ENCODE assay signal across 9 cellular contexts in genomic region chr7:39414669-39415035, GRCh38.
DNase-seq lines count a peak whose midpoint lies in the region; ATAC-seq, FAIRE-seq and TF ChIP-seq lines count a peak whose summit lies in the region.
"Had no signal": no experiment of that assay in that cellular context is flagged by ENCODE, and none has a peak within 500 bp of the region (broad histone marks: within the 10 kb centered on the region; RNA-seq: fewer than 3 reads in every experiment).

No MANE protein-coding gene starts in this region.

- H3K36me3 Mint-ChIP-seq in activated naive CD8-positive, alpha-beta T cell treated with anti-CD3 and anti-CD28 coated beads for 36 hours = no peaks in the 10 kb centered on the region

- ATAC-seq in HG03108 (IDR thresholded peaks at IDR 0.05; ENCODE audit: unreplicated experiment) = peak; percentile 11

- H3K4me3 ChIP-seq in kidney (ENCODE audit: low read length in 2 of 2) (peak overlapping the region; percentile 38 to 67), suprapubic skin (peak overlapping the region; percentile 61)
- H3K4me3 ChIP-seq: mucosa of descending colon had no signal

- DNase-seq in activated naive CD8-positive, alpha-beta T cell treated with anti-CD3 and anti-CD28 coated beads for 36 hours = no peak
- DNase-seq in kidney (no peak), suprapubic skin (ENCODE audit: low spot score in 2 of 2) (no peak), T-helper 9 cell (no peak), COLO829 (ENCODE audit: low spot score) (no peak), NCI-H2029 treated with DMSO at 0.1 percent for 48 hours (lab: John Stamatoyannopoulos, UW) (no peak)

- H3K4me1 ChIP-seq in kidney (ENCODE audit: control insufficient read depth in 1 of 2, insufficient read depth in 1 of 2, low read depth in 1 of 2, low read length in 2 of 2) (no peaks in the 10 kb centered on the region), suprapubic skin (peaks cover 14% of the 10 kb centered on the region)

- WGBS in suprapubic skin = 12% methylated on average over 3 of the region's 8 CpGs

- H3K4me3 Mint-ChIP-seq in activated naive CD8-positive, alpha-beta T cell treated with anti-CD3 and anti-CD28 coated beads for 36 hours = peak overlapping the region; percentile 73

- TF ChIP-seq EP300 in suprapubic skin (IDR thresholded peaks at IDR 0.05) = no peak

- H3K9me3 ChIP-seq in kidney (ENCODE audit: control insufficient read depth in 1 of 2, low read length in 2 of 2) (no peaks in the 10 kb centered on the region), suprapubic skin (no peaks in the 10 kb centered on the region)
- H3K9me3 ChIP-seq: mucosa of descending colon had no signal

- H3K4me1 Mint-ChIP-seq in activated naive CD8-positive, alpha-beta T cell treated with anti-CD3 and anti-CD28 coated beads for 36 hours = peaks cover 4% of the 10 kb centered on the region

- H3K27ac ChIP-seq in kidney (ENCODE audit: low read depth in 2 of 2, low read length in 2 of 2) (no peak overlapping the region), suprapubic skin (no peak overlapping the region)

- H3K9ac ChIP-seq in kidney (ENCODE audit: low read length in 2 of 2) = no peak overlapping the region

- TF ChIP-seq POLR2A in suprapubic skin (IDR thresholded peaks at IDR 0.05) = no peak

- no peak overlapping the region for H3K27ac Mint-ChIP-seq in activated naive CD8-positive, alpha-beta T cell treated with anti-CD3 and anti-CD28 coated beads for 36 hours

- H3K9me3 Mint-ChIP-seq in activated naive CD8-positive, alpha-beta T cell treated with anti-CD3 and anti-CD28 coated beads for 36 hours = no peaks in the 10 kb centered on the region

- intact Hi-C loops in kidney (cut with DNase I) = no loop called here

- no peak for FAIRE-seq in kidney (lab: Jason Lieb, UNC)
- FAIRE-seq: TTC549 had no signal

- H3K27me3 ChIP-seq in suprapubic skin = peaks cover 8% of the 10 kb centered on the region

- H3K27me3 Mint-ChIP-seq in activated naive CD8-positive, alpha-beta T cell treated with anti-CD3 and anti-CD28 coated beads for 36 hours = peaks cover 52% of the 10 kb centered on the region

- no peak for TF ChIP-seq CTCF in kidney (IDR thresholded peaks at IDR 0.05; ENCODE audit: borderline replicate concordance, extremely low read depth, insufficient read depth)
- no peak for TF ChIP-seq CTCF in suprapubic skin (IDR thresholded peaks at IDR 0.05)

- H3K36me3 ChIP-seq in kidney (ENCODE audit: control insufficient read depth in 1 of 2, insufficient read depth in 2 of 2, low read length in 2 of 2) = no peaks in the 10 kb centered on the region
- H3K36me3 ChIP-seq in suprapubic skin = no peaks in the 10 kb centered on the region
